Comparison of ENCODE assay signal across 23 cellular contexts in genomic region chr17:41008811-41009210, GRCh38. TPM values are rescaled to one million over a fixed set of nuclear protein-coding genes. Genes with fewer than 3 reads are reported as not detected.
DNase-seq lines count a peak whose midpoint lies in the region; ATAC-seq lines count a peak whose summit lies in the region.
"Had no signal": no experiment of that assay in that cellular context is flagged by ENCODE, and none has a peak within 500 bp of the region (broad histone marks: within the 10 kb centered on the region; RNA-seq: fewer than 3 reads in every experiment).

TSS of gene KRTAP3-1 (minus strand) at chr17:41009128. CDS start at chr17:41009074, 54 bp downstream.

- H2BK120ac ChIP-seq in trophoblast cell (ENCODE audit: insufficient read depth, low read length, poor library complexity), result no peak within 1 kb of the TSS

- H3K36me3 ChIP-seq in SK-N-MC (ENCODE audit: insufficient read depth, low read length) (no peaks in the 10 kb centered on the region), trophoblast cell (ENCODE audit: control insufficient read depth in 1 of 2, insufficient read depth in 2 of 2, low read length in 2 of 2) (no peaks in the 10 kb centered on the region)
- H3K36me3 ChIP-seq: BLaER1 treated with 17β-estradiol and CSF1 and Interleukin-3, amounts not matched to agents 10 nM and 100 nM; SJSA1 had no signal

- H3K79me2 ChIP-seq in trophoblast cell (ENCODE audit: control insufficient read depth, insufficient read depth, low read length, poor library complexity), result no peaks in the 10 kb centered on the region

- H4K8ac ChIP-seq in trophoblast cell (ENCODE audit: low read depth, low read length), result no peak within 1 kb of the TSS

- H3K4ac ChIP-seq in trophoblast cell (ENCODE audit: low read depth, low read length), result no peak within 1 kb of the TSS

- WGBS in trophoblast cell (ENCODE audit: extremely low coverage, insufficient coverage, insufficient read length), result no CpG with 5 or more reads among the region's 8 CpGs

- H4K12ac ChIP-seq in trophoblast cell (ENCODE audit: low read depth, low read length), result no peak within 1 kb of the TSS

- peaks cover 4% of the 10 kb centered on the region in 2 experiments for H3K4me1 ChIP-seq in trophoblast cell (ENCODE audit: control insufficient read depth in 1 of 2, insufficient read depth in 2 of 2, low read length in 2 of 2)
- H3K4me1 ChIP-seq: BLaER1 treated with 17β-estradiol and CSF1 and Interleukin-3, amounts not matched to agents 10 nM and 100 nM; SJSA1 had no signal

- no peak within 1 kb of the TSS for H2AK5ac ChIP-seq in trophoblast cell (ENCODE audit: low read length)

- H3K18ac ChIP-seq in trophoblast cell (ENCODE audit: low read length), result no peak within 1 kb of the TSS

- no peak within 1 kb of the TSS for H4K91ac ChIP-seq in trophoblast cell (ENCODE audit: low read depth, low read length)

- no peak for ATAC-seq in HG03469 (IDR thresholded peaks at IDR 0.05; ENCODE audit: unreplicated experiment)
- ATAC-seq: activated CD4-positive, alpha-beta T cell treated with anti-CD3 and anti-CD28 coated beads for 36 hours had no signal

- H3K9me3 ChIP-seq in SK-N-MC (ENCODE audit: low read depth, low read length) (no peaks in the 10 kb centered on the region), trophoblast cell (ENCODE audit: insufficient read depth, low read depth, low read length) (no peaks in the 10 kb centered on the region)
- H3K9me3 ChIP-seq: BLaER1 treated with 17β-estradiol and CSF1 and Interleukin-3, amounts not matched to agents 10 nM and 100 nM; SJSA1 had no signal

- H3K27ac ChIP-seq in SK-N-MC (peak within 1 kb of the TSS; percentile 56; the same call in 1 of the 2 replicates), trophoblast cell (ENCODE audit: low read depth, low read length) (no peak within 1 kb of the TSS)
- H3K27ac ChIP-seq: BLaER1 treated with 17β-estradiol and CSF1 and Interleukin-3, amounts not matched to agents 10 nM and 100 nM; SJSA1 had no signal

- no peak within 1 kb of the TSS for H3K23ac ChIP-seq in trophoblast cell (ENCODE audit: low read length)

- H3K4me3 ChIP-seq in SK-N-MC (no peak within 1 kb of the TSS), trophoblast cell (ENCODE audit: low read depth, low read length) (no peak within 1 kb of the TSS)
- H3K4me3 ChIP-seq: BLaER1 treated with 17β-estradiol and CSF1 and Interleukin-3, amounts not matched to agents 10 nM and 100 nM; SJSA1 had no signal

- H3K9ac ChIP-seq in SK-N-MC (ENCODE audit: insufficient read length) (no peak within 1 kb of the TSS), trophoblast cell (ENCODE audit: low read length) (no peak within 1 kb of the TSS)
- H3K9ac ChIP-seq: BLaER1 treated with 17β-estradiol and CSF1 and Interleukin-3, amounts not matched to agents 10 nM and 100 nM had no signal

- H3K4me2 ChIP-seq in trophoblast cell (ENCODE audit: low read length), result no peak within 1 kb of the TSS
- H3K4me2 ChIP-seq: BLaER1 treated with 17β-estradiol and CSF1 and Interleukin-3, amounts not matched to agents 10 nM and 100 nM had no signal

- no peaks in the 10 kb centered on the region for H3K27me3 ChIP-seq in trophoblast cell (ENCODE audit: insufficient read depth, low read length)
- H3K27me3 ChIP-seq: BLaER1 treated with 17β-estradiol and CSF1 and Interleukin-3, amounts not matched to agents 10 nM and 100 nM; SJSA1 had no signal

- peak; percentile 6 for DNase-seq in DMS79 (lab: John Stamatoyannopoulos, UW)
- DNase-seq in DMS79 treated with DMSO at 0.1 percent for 48 hours (lab: John Stamatoyannopoulos, UW), result no peak
- DNase-seq in NCI-H2107 (lab: John Stamatoyannopoulos, UW), result peak; percentile 70
- no peak for DNase-seq in SK-N-MC (ENCODE audit: low read depth, low spot score)
- no peak for DNase-seq in trophoblast cell
- no peak for DNase-seq in superior temporal gyrus (ENCODE audit: extremely low spot score)
- no peak for DNase-seq in NCI-H1694 treated with DMSO at 0.1 percent for 48 hours (lab: John Stamatoyannopoulos, UW)
- DNase-seq: activated CD4-positive, alpha-beta T cell treated with anti-CD3 and anti-CD28 coated beads for 36 hours; central memory CD4-positive, alpha-beta T cell; DND-41; effector CD8-positive, alpha-beta T cell; HFFc6; hippocampal formation; kidney glomerular epithelial cell; NCI-H2227 treated with DMSO at 0.1 percent for 48 hours; nephron progenitor cell; OCI-M1; stimulated activated CD4-positive, alpha-beta T cell treated with anti-CD3 and anti-CD28 coated beads, Interleukin-15, amount 100 ng/mL, for 24 hours; T1000 had no signal

- no peak within 1 kb of the TSS for H2BK5ac ChIP-seq in trophoblast cell (ENCODE audit: low read depth, low read length, poor library complexity)

- no peak within 1 kb of the TSS for H2BK12ac ChIP-seq in trophoblast cell (ENCODE audit: low read length)

- H3K79me1 ChIP-seq in trophoblast cell (ENCODE audit: low read length), result peaks cover 2% of the 10 kb centered on the region

- H3K14ac ChIP-seq in trophoblast cell (ENCODE audit: low read length), result peak within 1 kb of the TSS; percentile 13

- no peak within 1 kb of the TSS for H2AFZ ChIP-seq in trophoblast cell (ENCODE audit: insufficient read depth, low read length, poor library complexity)

RNA-seq across cellular contexts. Expression of gene KRTAP3-1, which starts in this region (rescaled TPM):
- polyA plus RNA-seq in trophoblast cell (2013), result 0.10 and 0.18 TPM in 2 replicates
- polyA plus RNA-seq: urinary bladder had no signal

Comparison
In these comparisons a context has a peak if more than half of its experiments do, and no peak if none do; other contexts are left out.
1. DNase-seq: peak in DMS79 (single experiment) and NCI-H2107 (single experiment); none in DMS79 treated with DMSO at 0.1 percent for 48 hours (single experiment), SK-N-MC (single experiment), trophoblast cell (0 of 2), superior temporal gyrus (single experiment) and NCI-H1694 treated with DMSO at 0.1 percent for 48 hours (single experiment).